Comparison of ENCODE assay signal across 1 cellular context in the genomic region with DNA sequence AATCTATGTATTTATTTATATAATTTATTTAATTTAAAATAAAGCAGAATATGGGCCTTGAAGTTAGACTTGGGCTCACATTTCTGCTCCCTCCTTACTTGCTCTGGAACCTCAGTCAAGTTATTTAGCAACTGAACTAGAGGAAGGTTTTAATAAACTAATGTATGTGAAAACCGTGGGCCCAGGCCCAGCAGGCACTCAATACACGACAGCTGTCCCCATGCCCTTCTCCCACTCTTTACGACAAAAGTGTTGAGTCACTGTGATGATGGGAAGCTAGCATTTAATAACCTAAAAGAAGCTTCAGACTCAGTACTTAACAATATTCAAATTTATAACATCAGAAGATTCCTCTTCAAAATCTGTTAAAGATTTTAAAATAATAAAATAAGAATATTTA.
TF ChIP-seq lines count a peak whose summit lies in the region.

No MANE protein-coding gene starts in this region.

TF ChIP-seq in K562, 482 proteins besides CTCF, POLR2A, EP300 and RAD21 (continues in another document):
- TF ChIP-seq C11orf30 (IDR thresholded peaks at IDR 0.05; ENCODE audit: low read depth) (peak; percentile 87), ZNF764 (CRISPR knock-in tag; IDR thresholded peaks at IDR 0.05; ENCODE audit: low read depth) (no peak), ILK (tag; IDR thresholded peaks at IDR 0.05; ENCODE audit: borderline replicate concordance, low read depth) (no peak), NFE2L1 (tag; IDR thresholded peaks at IDR 0.05; ENCODE audit: borderline replicate concordance, low read depth) (peak; percentile 86), CREM (IDR thresholded peaks at IDR 0.05; ENCODE audit: low read depth) (0 out of 2 replicates have a peak, but pooled peaks have one; percentile 9), CXXC5 (CRISPR knock-in tag; IDR thresholded peaks at IDR 0.05) (0 out of 2 replicates have a peak, but pooled peaks have one; percentile 18), GMEB1 (CRISPR knock-in tag; IDR thresholded peaks at IDR 0.05) (no peak), DPF2 (IDR thresholded peaks at IDR 0.05) (peak; percentile 30; the same call in 1 of the 2 replicates), SMARCA4 (IDR thresholded peaks at IDR 0.05) (0 out of 2 replicates have a peak, but pooled peaks have one; percentile 38), ZNF57 (CRISPR knock-in tag; IDR thresholded peaks at IDR 0.05) (no peak), RBM14 (IDR thresholded peaks at IDR 0.05; ENCODE audit: borderline replicate concordance, insufficient read depth, low read depth, low read length) (no peak), ZNF316 (IDR thresholded peaks at IDR 0.05) (peak; percentile 82), PKNOX1 (IDR thresholded peaks at IDR 0.05) (no peak), L3MBTL2 (IDR thresholded peaks at IDR 0.05) (peak; percentile 65), RB1 (IDR thresholded peaks at IDR 0.05; ENCODE audit: low read depth) (no peak), CBX3 (IDR thresholded peaks at IDR 0.05; ENCODE audit: borderline replicate concordance in 1 of 2, low read length in 2 of 2) (peak in 1 of 2 experiments; percentile 45; a peak in 1 of 3 replicates), ZNF592 (IDR thresholded peaks at IDR 0.05) (peak; percentile 78), EP400 (IDR thresholded peaks at IDR 0.05) (peak; percentile 35; the same call in 1 of the 2 replicates), JUND (IDR thresholded peaks at IDR 0.05; ENCODE audit: borderline replicate concordance, low read depth, low read length) (0 out of 2 replicates have a peak, but pooled peaks have one; percentile 7), JUND (tag; IDR thresholded peaks at IDR 0.05; ENCODE audit: borderline replicate concordance, low read depth, low read length) (no peak; the same call in 2 of the 3 replicates), MGA (IDR thresholded peaks at IDR 0.05) (peak; percentile 76), MAFF (IDR thresholded peaks at IDR 0.05; ENCODE audit: low read length) (peak; percentile 82)
- TF ChIP-seq, protein P1, sequence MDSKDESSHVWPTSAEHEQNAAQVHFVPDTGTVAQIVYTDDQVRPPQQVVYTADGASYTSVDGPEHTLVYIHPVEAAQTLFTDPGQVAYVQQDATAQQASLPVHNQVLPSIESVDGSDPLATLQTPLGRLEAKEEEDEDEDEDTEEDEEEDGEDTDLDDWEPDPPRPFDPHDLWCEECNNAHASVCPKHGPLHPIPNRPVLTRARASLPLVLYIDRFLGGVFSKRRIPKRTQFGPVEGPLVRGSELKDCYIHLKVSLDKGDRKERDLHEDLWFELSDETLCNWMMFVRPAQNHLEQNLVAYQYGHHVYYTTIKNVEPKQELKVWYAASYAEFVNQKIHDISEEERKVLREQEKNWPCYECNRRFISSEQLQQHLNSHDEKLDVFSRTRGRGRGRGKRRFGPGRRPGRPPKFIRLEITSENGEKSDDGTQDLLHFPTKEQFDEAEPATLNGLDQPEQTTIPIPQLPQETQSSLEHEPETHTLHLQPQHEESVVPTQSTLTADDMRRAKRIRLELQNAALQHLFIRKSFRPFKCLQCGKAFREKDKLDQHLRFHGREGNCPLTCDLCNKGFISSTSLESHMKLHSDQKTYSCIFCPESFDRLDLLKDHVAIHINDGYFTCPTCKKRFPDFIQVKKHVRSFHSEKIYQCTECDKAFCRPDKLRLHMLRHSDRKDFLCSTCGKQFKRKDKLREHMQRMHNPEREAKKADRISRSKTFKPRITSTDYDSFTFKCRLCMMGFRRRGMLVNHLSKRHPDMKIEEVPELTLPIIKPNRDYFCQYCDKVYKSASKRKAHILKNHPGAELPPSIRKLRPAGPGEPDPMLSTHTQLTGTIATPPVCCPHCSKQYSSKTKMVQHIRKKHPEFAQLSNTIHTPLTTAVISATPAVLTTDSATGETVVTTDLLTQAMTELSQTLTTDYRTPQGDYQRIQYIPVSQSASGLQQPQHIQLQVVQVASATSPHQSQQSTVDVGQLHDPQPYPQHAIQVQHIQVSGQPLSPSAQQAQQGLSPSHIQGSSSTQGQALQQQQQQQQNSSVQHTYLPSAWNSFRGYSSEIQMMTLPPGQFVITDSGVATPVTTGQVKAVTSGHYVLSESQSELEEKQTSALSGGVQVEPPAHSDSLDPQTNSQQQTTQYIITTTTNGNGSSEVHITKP (IDR thresholded peaks at IDR 0.05; ENCODE audit: partially characterized antibody) = no peak
- TF ChIP-seq, protein P2, sequence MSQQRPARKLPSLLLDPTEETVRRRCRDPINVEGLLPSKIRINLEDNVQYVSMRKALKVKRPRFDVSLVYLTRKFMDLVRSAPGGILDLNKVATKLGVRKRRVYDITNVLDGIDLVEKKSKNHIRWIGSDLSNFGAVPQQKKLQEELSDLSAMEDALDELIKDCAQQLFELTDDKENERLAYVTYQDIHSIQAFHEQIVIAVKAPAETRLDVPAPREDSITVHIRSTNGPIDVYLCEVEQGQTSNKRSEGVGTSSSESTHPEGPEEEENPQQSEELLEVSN (IDR thresholded peaks at IDR 0.05; ENCODE audit: borderline replicate concordance in 1 of 2, extremely low read depth in 1 of 2, insufficient read depth in 1 of 2, insufficient read length in 1 of 2, low read depth in 1 of 2, low read length in 1 of 2, poor library complexity in 1 of 2, severe bottlenecking in 1 of 2) = peak; percentile 48 to 62
